In the genomic region with DNA sequence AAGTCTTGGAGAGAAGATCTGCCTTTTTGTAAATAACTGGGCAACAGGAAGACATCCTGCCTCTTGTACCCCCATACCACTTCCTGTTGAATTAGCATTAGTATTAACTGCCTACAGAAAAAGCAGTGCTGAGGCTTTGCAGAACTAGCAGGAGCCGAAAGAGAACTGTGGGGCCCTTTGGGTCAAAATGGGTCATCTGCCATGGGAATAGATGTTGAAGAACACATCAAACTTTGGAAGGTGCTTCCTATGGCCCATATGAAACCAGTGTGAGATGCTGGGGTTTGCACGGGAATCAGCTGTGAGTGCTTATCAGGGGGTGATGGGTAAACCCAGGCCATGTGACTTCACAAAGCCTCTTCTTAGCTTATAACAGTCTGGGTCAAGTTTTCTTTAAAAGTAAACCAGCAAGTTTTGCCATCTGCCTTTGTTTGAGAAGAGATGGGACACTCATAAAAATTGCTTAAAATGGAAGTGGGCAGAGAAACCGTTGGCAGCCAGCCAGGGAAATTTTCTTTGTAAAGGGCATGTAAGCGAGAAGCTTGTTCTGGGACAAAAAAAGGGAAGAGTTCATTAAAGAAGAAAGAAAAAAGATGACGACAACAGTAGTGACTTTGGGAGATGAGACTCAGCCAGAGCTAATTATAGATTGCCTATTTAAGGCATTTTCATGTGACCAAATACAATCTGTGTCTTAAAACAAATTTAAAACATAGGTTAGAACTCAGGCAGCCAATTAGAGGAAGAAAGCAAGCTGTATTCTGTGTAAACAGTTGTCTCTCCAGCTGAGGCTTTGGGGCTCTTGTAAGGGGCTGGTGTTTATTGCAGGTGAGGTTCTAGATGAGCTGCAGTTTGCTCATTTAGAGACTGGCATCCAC, we compare ENCODE assay signal across 8 cellular contexts. TPM values are rescaled to one million over a fixed set of nuclear protein-coding genes. Genes with fewer than 3 reads are reported as not detected.
DNase-seq lines count a peak whose midpoint lies in the region; ATAC-seq, FAIRE-seq and TF ChIP-seq lines count a peak whose summit lies in the region.

No MANE protein-coding gene starts in this region.

- TF ChIP-seq CTCF in AG04450 (IDR thresholded peaks at IDR 0.05; ENCODE audit: low read depth, low read length) (no peak), HCT116 (IDR thresholded peaks at IDR 0.05 in 2 of 3, conservative IDR thresholded peaks at IDR 0.05 in 1 of 3; ENCODE audit: borderline replicate concordance in 1 of 3, insufficient read depth in 1 of 3, low read depth in 2 of 3, low read length in 2 of 3) (no peak), glutamatergic neuron (IDR thresholded peaks at IDR 0.05; ENCODE audit: partially characterized antibody, unreplicated experiment) (no peak)

- TF ChIP-seq RAD21 in HCT116 (IDR thresholded peaks at IDR 0.05; ENCODE audit: low read depth), result no peak

- H3K27ac ChIP-seq in AG04450 (ENCODE audit: low read depth, low read length), result peak overlapping the region; percentile 88
- peak overlapping the region; percentile 56 for H3K27ac ChIP-seq in HCT116 (ENCODE audit: low read depth, low read length)

- H3K9me3 ChIP-seq in AG04450 (ENCODE audit: control insufficient read depth, insufficient read depth, low read length), result no peaks in the 10 kb centered on the region
- H3K9me3 ChIP-seq in HCT116 (ENCODE audit: control insufficient read depth in 1 of 2, insufficient read depth in 1 of 2, low read depth in 1 of 2, low read length in 2 of 2), result no peaks in the 10 kb centered on the region

- peaks cover 85% of the 10 kb centered on the region for H3K79me2 ChIP-seq in HCT116 (ENCODE audit: insufficient read depth, low read length)

- H3K9ac ChIP-seq in HCT116 (ENCODE audit: low read length), result no peak overlapping the region

- no peaks in the 10 kb centered on the region; a peak in 1 of 4 replicates for H3K36me3 ChIP-seq in HCT116 (ENCODE audit: control insufficient read depth in 1 of 2, insufficient read depth in 2 of 2, low read length in 2 of 2)

- H3K4me3 ChIP-seq in AG04450 (ENCODE audit: low read depth, low read length) (peak overlapping the region; percentile 1; the same call in 1 of the 2 replicates), HCT116 (replicated peaks in 1 of 2; ENCODE audit: low read depth in 1 of 2, low read length in 2 of 2) (no peak overlapping the region)

- no peaks in the 10 kb centered on the region for H3K27me3 Mint-ChIP-seq in activated naive CD8-positive, alpha-beta T cell
- H3K27me3 Mint-ChIP-seq in glutamatergic neuron (ENCODE audit: unreplicated experiment), result peaks cover 2% of the 10 kb centered on the region

- H3K36me3 Mint-ChIP-seq in activated naive CD8-positive, alpha-beta T cell, result peaks cover 2% of the 10 kb centered on the region
- H3K36me3 Mint-ChIP-seq in glutamatergic neuron (ENCODE audit: unreplicated experiment), result no peaks in the 10 kb centered on the region

- DNase-seq in AG04450 (ENCODE audit: low read depth, low spot score), result no peak
- DNase-seq in HCT116 (ENCODE audit: low read depth, low spot score), result no peak
- peak; percentile 23 for DNase-seq in RCC 7860 (ENCODE audit: low spot score)
- no peak for DNase-seq in glutamatergic neuron
- peak; percentile 91 for DNase-seq in pons (ENCODE audit: low spot score)

- intact Hi-C loops in HCT116 (cut with micrococcal nuclease), result no loop called here

- H3K4me1 Mint-ChIP-seq in activated naive CD8-positive, alpha-beta T cell (ENCODE audit: low read depth), result peaks cover 55% of the 10 kb centered on the region
- H3K4me1 Mint-ChIP-seq in glutamatergic neuron (ENCODE audit: low read depth, unreplicated experiment), result peaks cover 18% of the 10 kb centered on the region

- POLR2A ChIA-PET in AG04450 (lab: Yijun Ruan, JAX), result interaction anchor here (0.7 to 1.9 kb wide), 3 partner anchors 9 to 92 kb away, joined by 3 to 5 read pairs (median 3); a partner anchor contains a TSS
- POLR2A ChIA-PET in HCT116 (lab: Charles Lee), result interaction anchor here (1.1 to 1.3 kb wide), 2 partner anchors 21 to 43 kb away, joined by 3 to 5 read pairs; no protein-coding TSS in a partner anchor

- ATAC-seq in HCT116 (no peak), GM21423 (IDR thresholded peaks at IDR 0.05; ENCODE audit: unreplicated experiment) (no peak), HG02571 (IDR thresholded peaks at IDR 0.05; ENCODE audit: unreplicated experiment) (no peak)

- no peaks in the 10 kb centered on the region for H3K9me2 ChIP-seq in HCT116 (ENCODE audit: insufficient read depth)

- RAD21 ChIA-PET in HCT116 (lab: Charles Lee; ENCODE audit: low non-redundant PET in 1 of 2, low total read pairs in 2 of 2, uncharacterized antibody in 2 of 2, unreplicated experiment in 2 of 2), result no interaction called here

- peaks cover 42 to 43% of the 10 kb centered on the region in 2 experiments for H3K4me1 ChIP-seq in HCT116 (ENCODE audit: control insufficient read depth in 1 of 2, insufficient read depth in 2 of 2, low read length in 2 of 2)

- no peak overlapping the region for H2AFZ ChIP-seq in HCT116 (ENCODE audit: low read depth, low read length, poor library complexity, severe bottlenecking)

- TSS peak; percentile 2 for BruUV-seq in HCT116 (replicated peaks; lab: Mats Ljungman, UMichigan)

- TF ChIP-seq POLR2A in HCT116 (IDR thresholded peaks at IDR 0.05; ENCODE audit: borderline replicate concordance, extremely low read depth, insufficient read depth, insufficient read length), result no peak

- peak overlapping the region; percentile 48 for H3K4me2 ChIP-seq in HCT116 (ENCODE audit: low read length)

- no peaks in the 10 kb centered on the region for H4K20me1 ChIP-seq in HCT116 (ENCODE audit: insufficient read depth)

- peak overlapping the region; percentile 86 for H3K27ac Mint-ChIP-seq in activated naive CD8-positive, alpha-beta T cell
- peak overlapping the region; percentile 19 for H3K27ac Mint-ChIP-seq in glutamatergic neuron (ENCODE audit: unreplicated experiment)

- H3K9me3 Mint-ChIP-seq in activated naive CD8-positive, alpha-beta T cell (ENCODE audit: low read depth), result no peaks in the 10 kb centered on the region
- H3K9me3 Mint-ChIP-seq in glutamatergic neuron (ENCODE audit: unreplicated experiment), result peaks cover 5% of the 10 kb centered on the region

- CTCF ChIA-PET in AG04450 (lab: Charles Lee) (interaction anchor here (1.4 to 2.1 kb wide), 3 partner anchors 16 to 129 kb away, joined by 4 to 14 read pairs (median 7); no protein-coding TSS in a partner anchor), HCT116 (lab: Charles Lee) (interaction anchor here (0.6 to 1.5 kb wide), 3 partner anchors 11 to 45 kb away, joined by 3 to 8 read pairs (median 3); no protein-coding TSS in a partner anchor)

- H3K27me3 ChIP-seq in AG04450 (ENCODE audit: control insufficient read depth, insufficient read depth, low read length) (no peaks in the 10 kb centered on the region), HCT116 (ENCODE audit: insufficient read depth, low read length) (no peaks in the 10 kb centered on the region)

- H3K4me3 Mint-ChIP-seq in activated naive CD8-positive, alpha-beta T cell, result peak overlapping the region; percentile 79
- H3K4me3 Mint-ChIP-seq in glutamatergic neuron (ENCODE audit: unreplicated experiment), result no peak overlapping the region

- FAIRE-seq in RCC 7860 (lab: Jason Lieb, UNC), result no peak

TF ChIP-seq in HCT116, 20 proteins besides CTCF, POLR2A, EP300 and RAD21:
- TF ChIP-seq POLR2AphosphoS5 (IDR thresholded peaks at IDR 0.05; ENCODE audit: low read depth, low read length), result no peak
- TF ChIP-seq TCF7L2 (IDR thresholded peaks at IDR 0.05; ENCODE audit: borderline replicate concordance, extremely low read depth, insufficient read depth, insufficient read length), result no peak
- no peak for TF ChIP-seq CEBPB (IDR thresholded peaks at IDR 0.05; ENCODE audit: low read depth)

RNA-seq across cellular contexts. Expression of a gene that starts 4.4 kb away (rescaled TPM):
- polyA plus RNA-seq in AG04450 (2011; rRNA removed), result 12.0 and 12.6 TPM in 2 replicates
- 20.6 TPM in 2 replicates for polyA minus RNA-seq in AG04450 (2011; rRNA and poly(A)+ RNA removed)
- total RNA-seq in HCT116 (2021; ENCODE audit: unreplicated experiment), result 15.3 TPM
- polyA plus RNA-seq in HCT116 (2012), result 18.8 and 20.5 TPM in 2 replicates
- total RNA-seq in glutamatergic neuron (ENCODE audit: unreplicated experiment), result 33.0 TPM

RNA-seq across cellular contexts. Expression of a gene that starts 5.3 kb away (rescaled TPM):
- 7.5 and 8.9 TPM in 2 replicates for polyA plus RNA-seq in AG04450 (2011; rRNA removed)
- polyA minus RNA-seq in AG04450 (2011; rRNA and poly(A)+ RNA removed), result 6.9 and 9.8 TPM in 2 replicates
- 11.0 TPM for total RNA-seq in HCT116 (2021; ENCODE audit: unreplicated experiment)
- 13.3 and 16.7 TPM in 2 replicates for polyA plus RNA-seq in HCT116 (2012)
- total RNA-seq in glutamatergic neuron (ENCODE audit: unreplicated experiment), result 6.2 TPM

RNA-seq across cellular contexts. Expression of a gene that starts 55.1 kb away (rescaled TPM):
- 56.3 and 75.2 TPM in 2 replicates for polyA plus RNA-seq in AG04450 (2011; rRNA removed)
- 50.5 and 68.7 TPM in 2 replicates for polyA minus RNA-seq in AG04450 (2011; rRNA and poly(A)+ RNA removed)
- total RNA-seq in HCT116 (2021; ENCODE audit: unreplicated experiment) (148 TPM), glutamatergic neuron (ENCODE audit: unreplicated experiment) (85.1 TPM)
- 154 and 164 TPM in 2 replicates for polyA plus RNA-seq in HCT116 (2012)

Comparison
In these comparisons a context has a peak if more than half of its experiments do, and no peak if none do; other contexts are left out.
1. DNase-seq: peak in RCC 7860 (single experiment) and pons (single experiment); none in AG04450 (single experiment), HCT116 (single experiment) and glutamatergic neuron (single experiment).